In genomic region chr12:64522316-64522715, GRCh38 we compare ENCODE assay signal across 2 cellular contexts.
TF ChIP-seq lines count a peak whose summit lies in the region.

No MANE protein-coding gene starts in this region.

TF ChIP-seq in SK-N-SH, 30 proteins besides CTCF, POLR2A, EP300 and RAD21 (continued from another document):
- TF ChIP-seq USF1 (IDR thresholded peaks at IDR 0.05; ENCODE audit: borderline replicate concordance, low read depth) (no peak), USF2 (IDR thresholded peaks at IDR 0.05; ENCODE audit: borderline replicate concordance, low read depth, low read length) (no peak), REST (IDR thresholded peaks at IDR 0.05; ENCODE audit: low read depth, low read length) (no peak), RXRA (IDR thresholded peaks at IDR 0.05; ENCODE audit: borderline replicate concordance, low read depth) (no peak), POLR2AphosphoS5 (IDR thresholded peaks at IDR 0.05; ENCODE audit: low read depth, low read length) (no peak), FOSL2 (IDR thresholded peaks at IDR 0.05; ENCODE audit: borderline replicate concordance, low read depth) (no peak), TEAD4 (IDR thresholded peaks at IDR 0.05; ENCODE audit: borderline replicate concordance, insufficient read depth) (no peak), PBX3 (IDR thresholded peaks at IDR 0.05) (no peak), ZBTB33 (IDR thresholded peaks at IDR 0.05; ENCODE audit: borderline replicate concordance, low read depth) (no peak), SIN3A (IDR thresholded peaks at IDR 0.05; ENCODE audit: borderline replicate concordance, low read depth, low read length) (no peak), RFX5 (IDR thresholded peaks at IDR 0.05; ENCODE audit: low read length) (no peak), EZH2phosphoT487 (IDR thresholded peaks at IDR 0.05; ENCODE audit: borderline replicate concordance, low read depth) (no peak), NFIC (IDR thresholded peaks at IDR 0.05; ENCODE audit: borderline replicate concordance) (no peak), TCF12 (IDR thresholded peaks at IDR 0.05) (no peak), IRF3 (IDR thresholded peaks at IDR 0.05; ENCODE audit: low read depth, low read length) (no peak), FOXM1 (IDR thresholded peaks at IDR 0.05; ENCODE audit: low read depth) (no peak), YY1 (IDR thresholded peaks at IDR 0.05; ENCODE audit: low read depth) (no peak), GATA2 (CRISPR knock-in tag; IDR thresholded peaks at IDR 0.05) (no peak)

TF ChIP-seq in SK-N-SH treated with all-trans-retinoic acid at 6 μM for 48 hours, 23 proteins besides CTCF, POLR2A, EP300 and RAD21 (continued from another document):
- TF ChIP-seq POU6F1 (CRISPR knock-in tag; IDR thresholded peaks at IDR 0.05; ENCODE audit: borderline replicate concordance, low read depth) = no peak
- TF ChIP-seq SNAI2 (CRISPR knock-in tag; IDR thresholded peaks at IDR 0.05) = no peak
- TF ChIP-seq OSR1 (CRISPR knock-in tag; IDR thresholded peaks at IDR 0.05) = no peak
- TF ChIP-seq TOX (CRISPR knock-in tag; IDR thresholded peaks at IDR 0.05; ENCODE audit: borderline replicate concordance) = no peak
- TF ChIP-seq GLIS3 (CRISPR knock-in tag; IDR thresholded peaks at IDR 0.05) = no peak
- TF ChIP-seq PATZ1 (CRISPR knock-in tag; IDR thresholded peaks at IDR 0.05; ENCODE audit: borderline replicate concordance) = no peak
- TF ChIP-seq ESRRG (CRISPR knock-in tag; IDR thresholded peaks at IDR 0.05) = no peak
- TF ChIP-seq ZNF565 (CRISPR knock-in tag; conservative IDR thresholded peaks at IDR 0.05; ENCODE audit: low read depth) = no peak
- TF ChIP-seq TCF4 (CRISPR knock-in tag; IDR thresholded peaks at IDR 0.05; ENCODE audit: borderline replicate concordance) = no peak
- no peak for TF ChIP-seq PPARA (CRISPR knock-in tag; IDR thresholded peaks at IDR 0.05; ENCODE audit: borderline replicate concordance)
- no peak for TF ChIP-seq CSRNP3 (CRISPR knock-in tag; IDR thresholded peaks at IDR 0.05)
